In the genomic region with DNA sequence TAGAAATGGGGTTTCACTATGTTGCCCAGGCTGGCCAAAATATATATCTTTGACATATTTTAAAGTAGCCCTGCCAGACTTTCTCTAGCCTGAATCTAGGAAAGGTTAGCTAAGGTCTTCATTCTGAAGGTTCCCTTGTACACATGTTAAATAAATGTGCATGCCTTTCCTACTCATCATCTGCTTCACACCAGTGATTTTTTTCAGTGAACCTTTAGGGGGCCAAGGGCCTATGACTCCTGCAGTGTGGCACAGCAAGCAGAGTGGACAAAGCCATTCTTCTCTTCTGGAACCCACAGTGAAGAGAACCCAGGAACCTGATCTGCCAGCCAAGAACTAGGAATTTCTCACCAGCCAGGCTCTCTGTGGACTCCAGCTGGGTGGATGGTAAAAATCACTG, we compare ENCODE assay signal across 30 cellular contexts.
"Had no signal": no experiment of that assay in that cellular context is flagged by ENCODE, and none has a peak within 500 bp of the region (broad histone marks: within the 10 kb centered on the region; RNA-seq: fewer than 3 reads in every experiment).

No MANE protein-coding gene starts in this region.

- H3K27ac ChIP-seq: body of pancreas, RWPE1, SJSA1 had no signal

- DNase-seq: activated CD4-positive, alpha-beta T cell treated with anti-CD3 and anti-CD28 coated beads, Interleukin-2, amount 10 ng/mL, durations not matched to agents 24 days and 14 days; activated CD4-positive, alpha-beta T cell treated with anti-CD3 and anti-CD28 coated beads, Interleukin-2, amount 50 U/mL, for 48 hours; activated CD4-positive, CD25-positive, alpha-beta regulatory T cell treated with anti-CD3 and anti-CD28 coated beads, Interleukin-2, amount 50 U/mL, for 72 hours; activated CD8-positive, alpha-beta memory T cell treated with anti-CD3 and anti-CD28 coated beads, Interleukin-2, amount 10 ng/mL, durations not matched to agents 7 days and 5 days; activated effector memory CD4-positive, alpha-beta T cell treated with Interleukin-2 at 50 U/mL for 16 hours; activated naive CD4-positive, alpha-beta T cell; activated T-cell treated with anti-CD3 and anti-CD28 coated beads, Interleukin-2, amount 50 U/mL, for 24 hours; aorta; body of pancreas; central memory CD4-positive, alpha-beta T cell; MM.1S; NCI-H1105; NCI-H1436; NCI-H1694 treated with DMSO at 0.1 percent for 48 hours; NCI-H2029 treated with DMSO at 0.1 percent for 48 hours; NCI-H345; NCI-H510A; NCI-H69; NK-92 treated with Interleukin-12 subunit alpha and Interleukin-12 subunit beta, amount 100 ng/mL, for 24 hours; OCI-M1; Right ventricle myocardium superior; SW 1271 had no signal

- H3K4me3 Mint-ChIP-seq: activated CD4-positive, alpha-beta T cell treated with anti-CD3 and anti-CD28 coated beads, Interleukin-2, amount 10 ng/mL, durations not matched to agents 24 days and 14 days; activated CD8-positive, alpha-beta memory T cell treated with anti-CD3 and anti-CD28 coated beads, Interleukin-2, amount 10 ng/mL, durations not matched to agents 7 days and 5 days; activated naive CD4-positive, alpha-beta T cell treated with anti-CD3 and anti-CD28 coated beads, Interleukin-2, amount 50 U/mL, for 24 hours; activated T-cell treated with anti-CD3 and anti-CD28 coated beads, Interleukin-2, amount 50 U/mL, for 24 hours; activated T-helper 1 cell treated with anti-CD3 and anti-CD28 coated beads, Interleukin-12 subunit alpha, Interleukin-12 subunit beta, Interleukin-2, Interleukin-4 antibody, amounts not matched to agents 30 ng/mL and 10 ng/mL and 1 ng/mL, durations not matched to agents 14 hours and 24 hours and 36 hours; T-helper 2 cell treated with Interferon-gamma antibody and Interleukin-4, amounts not matched to agents 5 μg/mL and 100 μg/mL, for 36 hours; WTC11 had no signal

- H3K4me3 ChIP-seq: body of pancreas, SJSA1 had no signal

- H3K4me1 Mint-ChIP-seq: activated CD4-positive, alpha-beta T cell treated with anti-CD3 and anti-CD28 coated beads, Interleukin-2, amount 10 ng/mL, durations not matched to agents 24 days and 14 days; activated CD8-positive, alpha-beta memory T cell treated with anti-CD3 and anti-CD28 coated beads, Interleukin-2, amount 10 ng/mL, durations not matched to agents 7 days and 5 days; activated naive CD4-positive, alpha-beta T cell treated with anti-CD3 and anti-CD28 coated beads, Interleukin-2, amount 50 U/mL, for 24 hours had no signal

- H3K27ac Mint-ChIP-seq: activated CD4-positive, alpha-beta T cell treated with anti-CD3 and anti-CD28 coated beads, Interleukin-2, amount 10 ng/mL, durations not matched to agents 24 days and 14 days; activated CD8-positive, alpha-beta memory T cell treated with anti-CD3 and anti-CD28 coated beads, Interleukin-2, amount 10 ng/mL, durations not matched to agents 7 days and 5 days; activated naive CD4-positive, alpha-beta T cell treated with anti-CD3 and anti-CD28 coated beads, Interleukin-2, amount 50 U/mL, for 24 hours; activated T-cell treated with anti-CD3 and anti-CD28 coated beads, Interleukin-2, amount 50 U/mL, for 24 hours; activated T-helper 1 cell treated with anti-CD3 and anti-CD28 coated beads, Interleukin-12 subunit alpha, Interleukin-12 subunit beta, Interleukin-2, Interleukin-4 antibody, amounts not matched to agents 30 ng/mL and 10 ng/mL and 1 ng/mL, durations not matched to agents 14 hours and 24 hours and 36 hours; T-helper 2 cell treated with Interferon-gamma antibody and Interleukin-4, amounts not matched to agents 5 μg/mL and 100 μg/mL, for 36 hours; WTC11 had no signal

- H3K27me3 Mint-ChIP-seq: activated CD4-positive, alpha-beta T cell treated with anti-CD3 and anti-CD28 coated beads, Interleukin-2, amount 10 ng/mL, durations not matched to agents 24 days and 14 days had no signal

- H3K4me1 ChIP-seq: body of pancreas had no signal

- H3K36me3 ChIP-seq: SJSA1 had no signal

- ATAC-seq: activated CD8-positive, alpha-beta memory T cell treated with anti-CD3 and anti-CD28 coated beads, Interleukin-2, amount 10 ng/mL, durations not matched to agents 7 days and 5 days; body of pancreas; Panc1; SK-N-SH treated with all-trans-retinoic acid at 6 μM for 48 hours; WTC11 had no signal

- H3K27me3 ChIP-seq: body of pancreas, SJSA1 had no signal
